In genomic region chr17:12963505-12963904, GRCh38 we compare ENCODE assay signal across 25 cellular contexts.
"Had no signal": no experiment of that assay in that cellular context is flagged by ENCODE, and none has a peak within 500 bp of the region (broad histone marks: within the 10 kb centered on the region; RNA-seq: fewer than 3 reads in every experiment).

No MANE protein-coding gene starts in this region.

- H3K36me3 Mint-ChIP-seq: immature natural killer cell had no signal

- H3K4me3 ChIP-seq: coronary artery, dorsolateral prefrontal cortex, esophagus muscularis mucosa, gastroesophageal sphincter, heart left ventricle, hepatocyte, left lung, lower lobe of right lung, mucosa of descending colon had no signal

- FAIRE-seq: colon, endothelial cell of umbilical vein, frontal cortex, kidney had no signal

- H3K27ac Mint-ChIP-seq: immature natural killer cell, mesothelial cell of epicardium had no signal

- H3K9me3 Mint-ChIP-seq: immature natural killer cell, mesothelial cell of epicardium had no signal

- H3K9me3 ChIP-seq: esophagus muscularis mucosa, gastroesophageal sphincter, heart left ventricle, lower lobe of right lung, mucosa of descending colon had no signal

- H3K79me2 ChIP-seq: hepatocyte had no signal

- H3K27me3 ChIP-seq: dorsolateral prefrontal cortex, esophagus muscularis mucosa, foreskin keratinocyte, gastroesophageal sphincter, heart left ventricle, hepatocyte, left lung had no signal

- H3K4me2 ChIP-seq: hepatocyte had no signal

- ATAC-seq: foreskin keratinocyte, gastroesophageal sphincter, heart left ventricle, left colon, left lung, left ventricle myocardium superior, mucosa of descending colon had no signal

- DNase-seq: dermis blood vessel endothelial cell; effector CD4-positive, alpha-beta T cell; effector memory CD4-positive, alpha-beta T cell; foreskin keratinocyte; heart left ventricle; hypothalamus; immature natural killer cell; islet precursor cell; kidney; kidney glomerular epithelial cell; left colon; left lung; left ventricle myocardium superior; lower lobe of right lung; mesenchymal stem cell; mucosa of descending colon had no signal

- H3K4me3 Mint-ChIP-seq: immature natural killer cell, mesothelial cell of epicardium had no signal

- H2AFZ ChIP-seq: hepatocyte had no signal

- H3K27ac ChIP-seq: coronary artery, esophagus muscularis mucosa, foreskin keratinocyte, gastroesophageal sphincter, heart left ventricle, hepatocyte, left lung, lower lobe of right lung had no signal

- H3K4me1 Mint-ChIP-seq: immature natural killer cell, mesothelial cell of epicardium had no signal

- H3K4me1 ChIP-seq: esophagus muscularis mucosa, foreskin keratinocyte, gastroesophageal sphincter, left lung, lower lobe of right lung had no signal
